In the genomic region with DNA sequence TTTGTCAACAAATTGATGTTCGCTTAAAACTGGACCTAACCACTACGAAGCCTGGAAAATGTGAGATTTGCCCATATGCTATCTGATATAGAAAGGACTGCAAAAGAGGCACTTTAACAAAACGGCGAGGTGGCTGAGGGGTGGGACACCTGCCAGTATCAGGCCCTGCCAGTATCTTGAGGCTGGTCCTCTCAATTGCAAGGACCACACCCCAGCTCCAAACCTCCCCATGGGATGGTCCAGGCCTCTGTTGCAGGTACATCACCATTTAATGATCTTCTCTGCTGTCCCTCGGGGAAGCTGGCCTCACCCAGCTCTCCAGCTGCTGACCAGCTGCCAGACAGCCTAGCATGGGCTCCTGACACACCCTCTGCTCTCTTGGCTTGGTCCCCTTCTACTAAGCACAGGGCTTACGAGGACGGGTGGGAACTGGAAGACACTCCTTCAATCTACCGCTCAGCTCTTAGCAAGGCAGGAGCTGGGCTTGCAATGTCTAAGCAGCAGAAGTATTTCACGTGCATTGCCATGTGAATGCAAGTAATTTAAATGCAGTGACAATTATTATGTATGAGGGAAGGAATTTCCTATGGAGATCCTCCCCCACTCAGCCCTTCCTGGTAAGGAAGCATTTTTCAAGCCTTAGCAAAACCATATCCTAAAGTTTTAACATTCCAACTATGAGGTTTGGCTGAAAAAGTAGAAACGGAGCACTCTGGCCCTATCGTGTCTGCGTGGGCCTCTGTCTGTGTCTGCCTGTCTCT, we compare ENCODE assay signal across 12 cellular contexts.
A peak's percentile ranks its signal among the peaks of the same experiment; 100 is the strongest.
DNase-seq lines count a peak whose midpoint lies in the region; ATAC-seq and TF ChIP-seq lines count a peak whose summit lies in the region.
"Had no signal": no experiment of that assay in that cellular context is flagged by ENCODE, and none has a peak within 500 bp of the region (broad histone marks: within the 10 kb centered on the region; RNA-seq: fewer than 3 reads in every experiment).

No MANE protein-coding gene starts in this region.

- H3K27me3 Mint-ChIP-seq in T-helper 17 cell: peaks cover 4% of the 10 kb centered on the region
- H3K27me3 Mint-ChIP-seq in activated CD8-positive, alpha-beta T cell treated with anti-CD3 and anti-CD28 coated beads for 36 hours: no peaks in the 10 kb centered on the region

- intact Hi-C loops in Right ventricle myocardium superior (cut with DNase I): no loop called here
- intact Hi-C loops in activated CD8-positive, alpha-beta T cell treated with anti-CD3 and anti-CD28 coated beads for 36 hours (cut with micrococcal nuclease): no loop called here

- TF ChIP-seq CTCF in activated CD8-positive, alpha-beta T cell treated with anti-CD3 and anti-CD28 coated beads for 36 hours (IDR thresholded peaks at IDR 0.05): no peak
- no peak for TF ChIP-seq CTCF in GM10266 (IDR thresholded peaks at IDR 0.05; ENCODE audit: control insufficient read depth, insufficient read depth, low read depth, missing control alignments)

- peaks cover 10% of the 10 kb centered on the region for H3K4me1 Mint-ChIP-seq in T-helper 17 cell
- H3K4me1 Mint-ChIP-seq in activated CD8-positive, alpha-beta T cell treated with anti-CD3 and anti-CD28 coated beads for 36 hours (ENCODE audit: low read depth): no peaks in the 10 kb centered on the region
- H3K4me1 Mint-ChIP-seq: activated naive CD4-positive, alpha-beta T cell treated with anti-CD3 and anti-CD28 coated beads, Interleukin-2, amount 50 U/mL, for 24 hours had no signal

- peak overlapping the region; percentile 31 for H3K4me3 Mint-ChIP-seq in T-helper 17 cell
- H3K4me3 Mint-ChIP-seq in activated CD8-positive, alpha-beta T cell treated with anti-CD3 and anti-CD28 coated beads for 36 hours: no peak overlapping the region
- H3K4me3 Mint-ChIP-seq: activated naive CD4-positive, alpha-beta T cell treated with anti-CD3 and anti-CD28 coated beads, Interleukin-2, amount 50 U/mL, for 24 hours had no signal

- no peak overlapping the region for H3K4me3 ChIP-seq in rectal smooth muscle tissue (ENCODE audit: low read length)
- H3K4me3 ChIP-seq: suprapubic skin had no signal

- POLR2A ChIA-PET in activated CD8-positive, alpha-beta T cell treated with anti-CD3 and anti-CD28 coated beads for 36 hours (lab: Charles Lee): no interaction called here

- CTCF ChIA-PET in activated CD8-positive, alpha-beta T cell treated with anti-CD3 and anti-CD28 coated beads for 36 hours (lab: Charles Lee): no interaction called here

- no peak overlapping the region for H3K9ac ChIP-seq in rectal smooth muscle tissue (ENCODE audit: low read length)

- H3K9me3 Mint-ChIP-seq in activated CD8-positive, alpha-beta T cell treated with anti-CD3 and anti-CD28 coated beads for 36 hours: peaks cover 3% of the 10 kb centered on the region
- H3K9me3 Mint-ChIP-seq: activated naive CD4-positive, alpha-beta T cell treated with anti-CD3 and anti-CD28 coated beads, Interleukin-2, amount 50 U/mL, for 24 hours had no signal

- DNase-seq in ELR (ENCODE audit: low read depth) (peak; percentile 93), T-helper 17 cell (no peak), Right ventricle myocardium superior (peak; percentile 72), hippocampal formation (lab: John Stamatoyannopoulos, UW) (no peak), GM10266 (ENCODE audit: extremely low spot score) (no peak)
- no peak for DNase-seq in activated CD8-positive, alpha-beta T cell treated with anti-CD3 and anti-CD28 coated beads for 36 hours
- DNase-seq: DMS153, NCI-H2081 had no signal

- H3K27ac Mint-ChIP-seq in T-helper 17 cell: no peak overlapping the region
- no peak overlapping the region for H3K27ac Mint-ChIP-seq in activated CD8-positive, alpha-beta T cell treated with anti-CD3 and anti-CD28 coated beads for 36 hours
- H3K27ac Mint-ChIP-seq: activated naive CD4-positive, alpha-beta T cell treated with anti-CD3 and anti-CD28 coated beads, Interleukin-2, amount 50 U/mL, for 24 hours had no signal

- no peaks in the 10 kb centered on the region for H3K36me3 Mint-ChIP-seq in T-helper 17 cell (ENCODE audit: low read depth)
- H3K36me3 Mint-ChIP-seq in activated CD8-positive, alpha-beta T cell treated with anti-CD3 and anti-CD28 coated beads for 36 hours (ENCODE audit: low read depth): no peaks in the 10 kb centered on the region
- H3K36me3 Mint-ChIP-seq: activated naive CD4-positive, alpha-beta T cell treated with anti-CD3 and anti-CD28 coated beads, Interleukin-2, amount 50 U/mL, for 24 hours had no signal

- peak overlapping the region; percentile 37 for H3K27ac ChIP-seq in rectal smooth muscle tissue (ENCODE audit: low read depth, low read length)
- H3K27ac ChIP-seq: suprapubic skin had no signal

- no peak for ATAC-seq in T-helper 17 cell
- ATAC-seq in Right ventricle myocardium superior (ENCODE audit: poor library complexity): peak; percentile 61
- ATAC-seq in activated CD8-positive, alpha-beta T cell treated with anti-CD3 and anti-CD28 coated beads for 36 hours: no peak
- no peak for ATAC-seq in GM18517 (IDR thresholded peaks at IDR 0.05; ENCODE audit: unreplicated experiment)

- no peaks in the 10 kb centered on the region for H3K27me3 ChIP-seq in rectal smooth muscle tissue (ENCODE audit: control insufficient read depth, insufficient read depth, low read length)
- H3K27me3 ChIP-seq: suprapubic skin had no signal

- no peaks in the 10 kb centered on the region for H3K9me3 ChIP-seq in T-helper 17 cell (ENCODE audit: control insufficient read depth, low read length, poor library complexity, severe bottlenecking)
- H3K9me3 ChIP-seq: suprapubic skin had no signal

- no peaks in the 10 kb centered on the region for H3K36me3 ChIP-seq in rectal smooth muscle tissue (ENCODE audit: control insufficient read depth, insufficient read depth, low read length)
- H3K36me3 ChIP-seq: suprapubic skin had no signal

- H3K4me1 ChIP-seq in rectal smooth muscle tissue (ENCODE audit: control insufficient read depth, insufficient read depth, low read length): peaks cover 12% of the 10 kb centered on the region

Comparison
In these comparisons a context has a peak if more than half of its experiments do, and no peak if none do; other contexts are left out.
1. DNase-seq: peak in ELR (single experiment) and Right ventricle myocardium superior (single experiment); none in T-helper 17 cell (0 of 3), activated CD8-positive, alpha-beta T cell treated with anti-CD3 and anti-CD28 coated beads for 36 hours (single experiment), hippocampal formation (0 of 2) and GM10266 (single experiment).